1 cellular context compared by ENCODE assay signal in the genomic region with DNA sequence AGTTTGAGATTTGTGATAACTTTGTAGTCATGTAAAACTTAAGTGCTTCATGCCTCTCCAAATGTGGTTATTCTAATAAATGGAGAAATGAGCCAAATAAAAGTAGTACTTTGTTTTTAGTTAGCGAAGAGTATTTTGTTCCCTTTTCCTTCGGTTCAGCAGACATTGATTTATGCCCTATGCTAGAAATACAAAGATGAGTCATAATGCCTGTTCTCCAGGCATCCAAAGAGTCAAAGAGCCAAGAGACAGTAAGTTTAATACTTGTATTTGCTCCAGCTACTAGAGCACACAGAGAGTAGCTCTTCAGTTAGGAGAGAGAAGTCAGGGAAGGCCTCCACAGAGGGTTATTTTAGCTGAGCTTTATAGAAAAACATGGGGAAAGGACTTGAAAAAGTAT.
TF ChIP-seq lines count a peak whose summit lies in the region.

No MANE protein-coding gene starts in this region.

TF ChIP-seq in endothelial cell of umbilical vein, 7 proteins besides CTCF, POLR2A, EP300 and RAD21 (continued from another document):
- TF ChIP-seq MAX (IDR thresholded peaks at IDR 0.05; ENCODE audit: insufficient read depth, insufficient read length), result no peak
